ENCODE assay signal across 15 cellular contexts in genomic region chr5:17046320-17046719, GRCh38.
DNase-seq lines count a peak whose midpoint lies in the region; ATAC-seq and TF ChIP-seq lines count a peak whose summit lies in the region.
"Had no signal": no experiment of that assay in that cellular context is flagged by ENCODE, and none has a peak within 500 bp of the region (broad histone marks: within the 10 kb centered on the region; RNA-seq: fewer than 3 reads in every experiment).

No MANE protein-coding gene starts in this region.

- H3K9ac ChIP-seq in IMR-90 (ENCODE audit: low read depth, low read length), result no peak overlapping the region

- H3K23ac ChIP-seq in IMR-90 (ENCODE audit: low read depth, low read length), result no peak overlapping the region

- TF ChIP-seq CTCF in HEK293 (tag by site-specific recombination; IDR thresholded peaks at IDR 0.05) (no peak), IMR-90 (conservative IDR thresholded peaks at IDR 0.05; ENCODE audit: low read depth, low read length) (no peak)

- TF ChIP-seq RAD21 in IMR-90 (IDR thresholded peaks at IDR 0.05; ENCODE audit: low read length), result no peak

- H3K36me3 ChIP-seq in HEK293 (ENCODE audit: control insufficient read depth in 2 of 2, insufficient read depth in 1 of 2, low read length in 2 of 2) (no peaks in the 10 kb centered on the region), IMR-90 (ENCODE audit: control insufficient read depth, insufficient read depth, low read length) (no peaks in the 10 kb centered on the region), SJCRH30 (no peaks in the 10 kb centered on the region)
- H3K36me3 ChIP-seq: BE2C, HAP-1 had no signal

- peaks cover 5% of the 10 kb centered on the region; the same call in 1 of the 2 replicates for H3K9me1 ChIP-seq in IMR-90 (ENCODE audit: insufficient read depth, low read length)

- no peaks in the 10 kb centered on the region for H3K27me3 ChIP-seq in IMR-90 (ENCODE audit: control insufficient read depth, insufficient read depth, low read length)
- no peaks in the 10 kb centered on the region for H3K27me3 ChIP-seq in SJCRH30
- H3K27me3 ChIP-seq: BE2C had no signal

- ATAC-seq in IMR-90 (ENCODE audit: low read depth) (no peak), GM21576 (IDR thresholded peaks at IDR 0.05; ENCODE audit: unreplicated experiment) (no peak)
- ATAC-seq: A549 had no signal

- no peak overlapping the region for H2AK5ac ChIP-seq in IMR-90 (ENCODE audit: low read depth, low read length)

- no peaks in the 10 kb centered on the region for H3K79me1 ChIP-seq in IMR-90 (ENCODE audit: low read depth in 1 of 2, low read length in 2 of 2)

- no peak overlapping the region for H4K8ac ChIP-seq in IMR-90 (ENCODE audit: low read depth in 2 of 2, low read length in 2 of 2)

- H2BK120ac ChIP-seq in IMR-90 (ENCODE audit: low read depth, low read length), result 0 out of 2 replicates have a peak overlapping the region, but pooled peaks have one; percentile 56

- H2BK5ac ChIP-seq in IMR-90 (ENCODE audit: low read depth, low read length, poor library complexity, severe bottlenecking), result no peak overlapping the region

- H3K4me2 ChIP-seq in IMR-90 (ENCODE audit: low read depth, low read length), result no peak overlapping the region
- H3K4me2 ChIP-seq: A549 had no signal

- H2BK15ac ChIP-seq in IMR-90 (ENCODE audit: low read depth, low read length), result no peak overlapping the region

- H4K5ac ChIP-seq in IMR-90 (ENCODE audit: low read depth, low read length), result no peak overlapping the region

- H3K4me3 ChIP-seq in HEK293 (ENCODE audit: low read depth, low read length), result no peak overlapping the region
- H3K4me3 ChIP-seq in IMR-90 (ENCODE audit: insufficient read depth, low read depth, low read length), result no peak overlapping the region
- no peak overlapping the region for H3K4me3 ChIP-seq in SJCRH30
- H3K4me3 ChIP-seq: A549, HAP-1 had no signal

- TF ChIP-seq POLR2A in IMR-90 (IDR thresholded peaks at IDR 0.05; ENCODE audit: low read depth, low read length), result no peak

- no peaks in the 10 kb centered on the region for H4K20me1 ChIP-seq in IMR-90 (ENCODE audit: insufficient read depth, low read length)

- no peak overlapping the region for H2AFZ ChIP-seq in IMR-90 (replicated peaks; ENCODE audit: low read length, poor library complexity)

- no peak overlapping the region for H4K91ac ChIP-seq in IMR-90 (ENCODE audit: insufficient read depth, low read depth, low read length)

- no peak overlapping the region for H2BK20ac ChIP-seq in IMR-90 (ENCODE audit: low read depth, low read length)

- no peaks in the 10 kb centered on the region for H3K9me3 ChIP-seq in HEK293 (ENCODE audit: control insufficient read depth, insufficient read depth, low read depth, low read length)
- H3K9me3 ChIP-seq in IMR-90 (ENCODE audit: control insufficient read depth, insufficient read depth, low read length), result no peaks in the 10 kb centered on the region
- no peaks in the 10 kb centered on the region for H3K9me3 ChIP-seq in SJCRH30 (replicated peaks)
- H3K9me3 ChIP-seq: A549, BE2C, HAP-1 had no signal

- no peak overlapping the region for H3K27ac ChIP-seq in HEK293 (ENCODE audit: extremely low read depth, low read depth, low read length)
- H3K27ac ChIP-seq in IMR-90 (ENCODE audit: insufficient read depth, low read length), result no peak overlapping the region
- H3K27ac ChIP-seq in SJCRH30, result no peak overlapping the region
- H3K27ac ChIP-seq: A549, C4-2B had no signal

- in situ Hi-C loops in IMR-90 (cut with MboI; ENCODE audit: low sequenced_read_pairs), result no loop called here

- intact Hi-C loops in IMR-90 (cut with micrococcal nuclease), result no loop called here

- H3K18ac ChIP-seq in IMR-90 (ENCODE audit: low read depth, low read length), result no peak overlapping the region

- dilution Hi-C loops in IMR-90 (cut with HindIII; ENCODE audit: low sequenced_read_pairs, unreplicated experiment), result no loop called here

- H3K4ac ChIP-seq in IMR-90 (ENCODE audit: low read depth, low read length), result no peak overlapping the region

- H2AK9ac ChIP-seq in IMR-90 (replicated peaks; ENCODE audit: low read depth, low read length, poor library complexity), result no peak overlapping the region

- CTCF ChIA-PET in HEK293 (lab: Yijun Ruan, JAX) (interaction anchor here (0.6 to 1.3 kb wide), 2 partner anchors 86 to 201 kb away, joined by 3 to 5 read pairs; no protein-coding TSS in a partner anchor), IMR-90 (lab: Yijun Ruan, JAX) (no interaction called here)

- POLR2A ChIA-PET in HEK293 (lab: Yijun Ruan, JAX), result no interaction called here
- POLR2A ChIA-PET in IMR-90 (lab: Charles Lee; ENCODE audit: unreplicated experiment), result no interaction called here

- BruUV-seq in IMR-90 (replicated peaks; lab: Mats Ljungman, UMichigan), result no TSS peak

- no peak for DNase-seq in IMR-90
- DNase-seq in SJCRH30, result peak; percentile 29 to 58
- DNase-seq in renal cortical epithelial cell (ENCODE audit: low read depth), result peak; percentile 22
- DNase-seq in activated effector memory CD4-positive, alpha-beta T cell treated with anti-CD3 and anti-CD28 coated beads, Interleukin-2, amount 50 U/mL, for 16 hours, result no peak
- DNase-seq: BE2C; CD4-positive, alpha-beta memory T cell; COR-L47; DND-41; GF-D8; HFFc6 had no signal

- no peak overlapping the region for H3K14ac ChIP-seq in IMR-90 (replicated peaks; ENCODE audit: low read depth, low read length)

- no peak overlapping the region for H3K56ac ChIP-seq in IMR-90 (ENCODE audit: extremely low read depth, insufficient read depth, low read length)

- H3K4me1 ChIP-seq in HEK293 (ENCODE audit: control insufficient read depth, insufficient read depth, low read length) (no peaks in the 10 kb centered on the region), IMR-90 (ENCODE audit: control insufficient read depth, insufficient read depth, low read length) (peaks cover 4% of the 10 kb centered on the region), SJCRH30 (peaks cover 6% of the 10 kb centered on the region)
- H3K4me1 ChIP-seq: A549, BE2C had no signal

TF ChIP-seq in HEK293, 187 proteins besides CTCF, POLR2A, EP300 and RAD21 (continues in another document):
- peak; percentile 82 for TF ChIP-seq MZF1 (tag by site-specific recombination; IDR thresholded peaks at IDR 0.05; ENCODE audit: borderline replicate concordance)
- TF ChIP-seq YY2 (tag by site-specific recombination; IDR thresholded peaks at IDR 0.05), result no peak
- TF ChIP-seq ZNF549 (tag by site-specific recombination; IDR thresholded peaks at IDR 0.05), result no peak
- TF ChIP-seq ZFP41 (tag by site-specific recombination; IDR thresholded peaks at IDR 0.05; ENCODE audit: borderline replicate concordance), result no peak

TF ChIP-seq in IMR-90, 13 proteins besides CTCF, POLR2A, EP300 and RAD21:
- TF ChIP-seq FOS (IDR thresholded peaks at IDR 0.05; ENCODE audit: low read depth, low read length) (no peak), RFX5 (IDR thresholded peaks at IDR 0.05; ENCODE audit: low read depth, low read length) (no peak), SMC3 (IDR thresholded peaks at IDR 0.05; ENCODE audit: low read depth, low read length) (no peak), ELK1 (IDR thresholded peaks at IDR 0.05; ENCODE audit: borderline replicate concordance, low read depth, low read length) (no peak), MAFK (IDR thresholded peaks at IDR 0.05; ENCODE audit: low read depth, low read length) (no peak), NFE2L2 (IDR thresholded peaks at IDR 0.05; ENCODE audit: low read depth, low read length) (no peak), MAZ (IDR thresholded peaks at IDR 0.05; ENCODE audit: borderline replicate concordance, low read depth, low read length) (no peak), CEBPB (IDR thresholded peaks at IDR 0.05; ENCODE audit: low read depth, low read length) (no peak), BHLHE40 (IDR thresholded peaks at IDR 0.05; ENCODE audit: low read depth, low read length) (no peak), USF2 (IDR thresholded peaks at IDR 0.05; ENCODE audit: low read depth, low read length) (no peak), RCOR1 (IDR thresholded peaks at IDR 0.05; ENCODE audit: insufficient replicate concordance, low read length) (no peak), MXI1 (IDR thresholded peaks at IDR 0.05; ENCODE audit: borderline replicate concordance, low read depth, low read length) (no peak), CHD1 (IDR thresholded peaks at IDR 0.05; ENCODE audit: low read depth, low read length) (no peak)

Comparison
In these comparisons a context has a peak if more than half of its experiments do, and no peak if none do; other contexts are left out.
1. DNase-seq: peak in SJCRH30 (2 of 2) and renal cortical epithelial cell (single experiment); none in IMR-90 (single experiment) and activated effector memory CD4-positive, alpha-beta T cell treated with anti-CD3 and anti-CD28 coated beads, Interleukin-2, amount 50 U/mL, for 16 hours (single experiment).